ENCODE assay signal across 34 cellular contexts in the genomic region with DNA sequence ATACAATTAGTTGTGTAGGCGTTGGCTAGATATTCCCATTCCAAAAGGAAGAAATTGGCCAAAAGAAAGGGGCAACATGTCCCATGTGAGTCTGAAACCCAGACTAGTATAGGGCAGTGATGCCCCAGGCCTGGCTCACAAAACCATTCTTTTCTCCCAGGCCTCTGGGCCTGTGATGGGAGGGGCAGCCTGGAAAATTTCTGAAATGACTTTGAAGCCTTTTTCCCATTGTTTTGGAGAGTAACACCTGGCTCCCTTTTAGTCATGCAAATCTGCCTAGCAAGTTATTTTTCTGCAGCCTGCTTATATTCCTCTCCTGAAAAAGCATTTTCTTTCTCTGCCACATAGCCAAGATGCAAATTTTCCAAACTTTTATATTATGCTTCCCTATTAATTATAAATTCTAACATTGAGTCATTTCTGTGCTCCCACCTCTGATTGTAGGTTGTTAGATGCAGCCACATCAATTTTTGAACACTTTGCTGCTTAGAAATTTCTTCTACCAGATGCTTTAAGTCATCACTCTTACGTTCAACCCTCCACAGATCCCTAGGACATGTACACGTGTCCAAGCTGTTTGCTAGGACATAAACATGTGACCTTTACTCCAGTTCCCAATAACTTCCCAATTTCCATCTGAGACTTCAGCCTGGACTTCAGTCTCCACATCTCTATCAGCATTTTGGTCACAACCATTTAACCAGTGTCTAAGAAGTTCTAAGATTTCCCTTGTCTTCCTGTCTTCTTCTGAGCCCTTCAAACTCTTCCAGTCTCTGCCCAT.
"Had no signal": no experiment of that assay in that cellular context is flagged by ENCODE, and none has a peak within 500 bp of the region (broad histone marks: within the 10 kb centered on the region; RNA-seq: fewer than 3 reads in every experiment).

No MANE protein-coding gene starts in this region.

- H3K4me1 ChIP-seq: adrenal gland, body of pancreas, colonic mucosa, left lung, uterus had no signal

- H3K9me3 Mint-ChIP-seq: activated CD4-positive, alpha-beta T cell treated with anti-CD3 and anti-CD28 coated beads, Interleukin-2, amount 10 ng/mL, durations not matched to agents 24 days and 14 days; type B pancreatic cell had no signal

- FAIRE-seq: frontal cortex, islet of Langerhans had no signal

- H3K36me3 Mint-ChIP-seq: activated CD4-positive, alpha-beta memory T cell treated with anti-CD3 and anti-CD28 coated beads for 36 hours; activated naive CD8-positive, alpha-beta T cell treated with anti-CD3 and anti-CD28 coated beads for 36 hours; type B pancreatic cell had no signal

- H3K27ac Mint-ChIP-seq: activated CD4-positive, alpha-beta memory T cell treated with anti-CD3 and anti-CD28 coated beads for 36 hours; activated CD4-positive, alpha-beta T cell treated with anti-CD3 and anti-CD28 coated beads, Interleukin-2, amount 10 ng/mL, durations not matched to agents 24 days and 14 days; activated naive CD4-positive, alpha-beta T cell treated with anti-CD3 and anti-CD28 coated beads for 36 hours; activated naive CD8-positive, alpha-beta T cell treated with anti-CD3 and anti-CD28 coated beads for 36 hours; activated T-helper 1 cell treated with anti-CD3 and anti-CD28 coated beads, Interleukin-12 subunit alpha, Interleukin-12 subunit beta, Interleukin-2, Interleukin-4 antibody, amounts not matched to agents 30 ng/mL and 10 ng/mL and 1 ng/mL, durations not matched to agents 14 hours and 24 hours and 36 hours; nephron; T-helper 2 cell treated with Interferon-gamma antibody and Interleukin-4, amounts not matched to agents 5 μg/mL and 100 μg/mL, for 36 hours; type B pancreatic cell had no signal

- H3K9me3 ChIP-seq: adrenal gland, body of pancreas, colonic mucosa, mucosa of descending colon, neutrophil, thoracic aorta, uterus had no signal

- H3K27ac ChIP-seq: adrenal gland, body of pancreas, cardiac muscle cell, colonic mucosa, left lung, neutrophil, skin epidermis, thoracic aorta, uterus, VCaP had no signal

- H3K4me3 ChIP-seq: adrenal gland, body of pancreas, cardiac muscle cell, colonic mucosa, left lung, lung, mucosa of descending colon, skin epidermis, thoracic aorta, uterus had no signal

- ATAC-seq: activated CD4-positive, CD25-positive, alpha-beta regulatory T cell treated with anti-CD3 and anti-CD28 coated beads, Interleukin-2, amount 50 U/mL, for 24 hours; body of pancreas; left lung; mucosa of descending colon; sciatic nerve; stimulated activated naive CD8-positive, alpha-beta T cell treated with anti-CD3 and anti-CD28 coated beads, Interleukin-15, Interleukin-2, amounts not matched to agents 100 U/mL and 50 U/mL, for 24 hours had no signal

- H3K27me3 ChIP-seq: adrenal gland, body of pancreas, cardiac muscle cell, colonic mucosa, left lung, neutrophil, uterus had no signal

- DNase-seq: activated CD4-positive, alpha-beta memory T cell treated with anti-CD3 and anti-CD28 coated beads for 36 hours; activated CD4-positive, alpha-beta T cell treated with anti-CD3 and anti-CD28 coated beads, Interleukin-2, amount 10 ng/mL, durations not matched to agents 24 days and 14 days; activated CD8-positive, alpha-beta memory T cell treated with anti-CD3 and anti-CD28 coated beads, Interleukin-2, amount 50 U/mL, for 4 hours; activated effector memory CD4-positive, alpha-beta T cell treated with anti-CD3 and anti-CD28 coated beads, Interleukin-2, amount 50 U/mL, for 16 hours; activated naive CD4-positive, alpha-beta T cell treated with anti-CD3 and anti-CD28 coated beads for 36 hours; activated naive CD8-positive, alpha-beta T cell treated with anti-CD3 and anti-CD28 coated beads for 36 hours; activated T-cell treated with anti-CD3 and anti-CD28 coated beads, Interleukin-2, amount 50 U/mL, for 1 hour; adrenal gland; aorta; body of pancreas; cerebellar nuclear complex; colonic mucosa; effector CD8-positive, alpha-beta T cell; left lung; mucosa of descending colon; stimulated activated CD4-positive, alpha-beta T cell treated with anti-CD3 and anti-CD28 coated beads, Interleukin-12 subunit alpha, Interleukin-12 subunit beta, amount 100 ng/mL, for 4 hours; stimulated activated CD4-positive, alpha-beta T cell treated with anti-CD3 and anti-CD28 coated beads, Interleukin-4, amount 100 ng/mL, for 1 hour; stimulated activated naive CD8-positive, alpha-beta T cell treated with anti-CD3 and anti-CD28 coated beads, Interleukin-15, Interleukin-2, amounts not matched to agents 100 U/mL and 50 U/mL, for 24 hours; T-helper 1 cell; uterus had no signal

- H3K36me3 ChIP-seq: adrenal gland, cardiac muscle cell, colonic mucosa, left lung, neutrophil, thoracic aorta, uterus had no signal

- H3K4me3 Mint-ChIP-seq: activated CD4-positive, alpha-beta memory T cell treated with anti-CD3 and anti-CD28 coated beads for 36 hours; activated CD4-positive, alpha-beta T cell treated with anti-CD3 and anti-CD28 coated beads, Interleukin-2, amount 10 ng/mL, durations not matched to agents 24 days and 14 days; activated naive CD4-positive, alpha-beta T cell treated with anti-CD3 and anti-CD28 coated beads for 36 hours; activated naive CD8-positive, alpha-beta T cell treated with anti-CD3 and anti-CD28 coated beads for 36 hours; activated T-helper 1 cell treated with anti-CD3 and anti-CD28 coated beads, Interleukin-12 subunit alpha, Interleukin-12 subunit beta, Interleukin-2, Interleukin-4 antibody, amounts not matched to agents 30 ng/mL and 10 ng/mL and 1 ng/mL, durations not matched to agents 14 hours and 24 hours and 36 hours; nephron; T-helper 2 cell treated with Interferon-gamma antibody and Interleukin-4, amounts not matched to agents 5 μg/mL and 100 μg/mL, for 36 hours; type B pancreatic cell had no signal

- H3K4me1 Mint-ChIP-seq: activated CD4-positive, alpha-beta T cell treated with anti-CD3 and anti-CD28 coated beads, Interleukin-2, amount 10 ng/mL, durations not matched to agents 24 days and 14 days; activated naive CD8-positive, alpha-beta T cell treated with anti-CD3 and anti-CD28 coated beads for 36 hours had no signal

- H3K27me3 Mint-ChIP-seq: activated CD4-positive, alpha-beta memory T cell treated with anti-CD3 and anti-CD28 coated beads for 36 hours; activated CD4-positive, alpha-beta T cell treated with anti-CD3 and anti-CD28 coated beads, Interleukin-2, amount 10 ng/mL, durations not matched to agents 24 days and 14 days; activated naive CD8-positive, alpha-beta T cell treated with anti-CD3 and anti-CD28 coated beads for 36 hours had no signal
